Comparison of ENCODE assay signal across 19 cellular contexts in the genomic region with DNA sequence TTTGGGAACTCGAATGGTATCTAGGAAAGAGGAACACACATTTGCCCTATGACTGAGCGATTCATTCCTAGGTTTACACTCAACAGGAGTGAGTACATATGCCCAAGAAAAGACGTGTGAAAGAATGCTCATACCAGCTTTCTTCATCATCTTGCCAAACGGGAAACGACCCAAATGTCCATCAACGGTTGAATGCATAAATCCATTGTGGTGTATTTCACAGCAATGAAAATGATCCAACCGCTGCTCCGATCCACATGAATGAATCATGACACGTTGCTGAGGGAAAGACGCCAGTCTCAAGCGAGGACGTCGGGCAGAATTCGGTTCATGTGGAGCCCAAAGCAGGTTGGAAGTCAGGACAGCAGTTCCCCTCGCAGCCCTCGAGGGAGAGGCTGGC.
A peak's percentile ranks its signal among the peaks of the same experiment; 100 is the strongest.
DNase-seq lines count a peak whose midpoint lies in the region; ATAC-seq lines count a peak whose summit lies in the region.
"Had no signal": no experiment of that assay in that cellular context is flagged by ENCODE, and none has a peak within 500 bp of the region (broad histone marks: within the 10 kb centered on the region; RNA-seq: fewer than 3 reads in every experiment).

No MANE protein-coding gene starts in this region.

- DNase-seq in ACHN, result peak; percentile 97
- peak; percentile 85 for DNase-seq in LHCN-M2 (ENCODE audit: low read depth)
- peak; percentile 93 for DNase-seq in astrocyte of the hippocampus (ENCODE audit: low read depth, low spot score)
- DNase-seq in kidney tubule cell (ENCODE audit: low spot score), result peak; percentile 99
- no peak for DNase-seq in NK-92 treated with Interleukin-12 subunit alpha and Interleukin-12 subunit beta, amount 100 ng/mL, for 24 hours (lab: John Stamatoyannopoulos, UW)
- DNase-seq in activated T-helper 2 cell treated with anti-CD3 and anti-CD28 coated beads, Interferon-gamma antibody, Interleukin-2, Interleukin-4, amounts not matched to agents 10 μg/mL and 5 μg/mL and 100 μg/mL, durations not matched to agents 14 hours and 24 hours and 36 hours (ENCODE audit: low spot score), result no peak
- no peak for DNase-seq in DMS53 (lab: John Stamatoyannopoulos, UW)
- DNase-seq: activated CD4-positive, alpha-beta T cell treated with anti-CD3 and anti-CD28 coated beads, Interleukin-2, amount 50 U/mL, for 4 hours; activated gamma-delta T cell; C1 segment of cervical spinal cord; HCEC 1CT; IMR-90; left colon; NCI-H748 treated with DMSO at 0.1 percent for 48 hours; stimulated activated CD4-positive, alpha-beta T cell treated with anti-CD3 and anti-CD28 coated beads, Interleukin-4, amount 100 ng/mL, for 24 hours; upper lobe of right lung had no signal

- intact Hi-C loops in activated T-helper 2 cell treated with anti-CD3 and anti-CD28 coated beads, Interferon-gamma antibody, Interleukin-2, Interleukin-4, amounts not matched to agents 10 μg/mL and 5 μg/mL and 100 μg/mL, durations not matched to agents 14 hours and 24 hours and 36 hours (cut with micrococcal nuclease), result no loop called here

- H3K4me3 Mint-ChIP-seq in activated T-helper 2 cell treated with anti-CD3 and anti-CD28 coated beads, Interferon-gamma antibody, Interleukin-2, Interleukin-4, amounts not matched to agents 10 μg/mL and 5 μg/mL and 100 μg/mL, durations not matched to agents 14 hours and 24 hours and 36 hours (ENCODE audit: low read depth), result no peak overlapping the region
- H3K4me3 Mint-ChIP-seq: mesothelial cell of epicardium; stimulated activated naive CD8-positive, alpha-beta T cell treated with anti-CD3 and anti-CD28 coated beads, Interleukin-15, Interleukin-2, amounts not matched to agents 100 ng/mL and 50 ng/mL, for 24 hours had no signal

- H3K36me3 Mint-ChIP-seq in activated T-helper 2 cell treated with anti-CD3 and anti-CD28 coated beads, Interferon-gamma antibody, Interleukin-2, Interleukin-4, amounts not matched to agents 10 μg/mL and 5 μg/mL and 100 μg/mL, durations not matched to agents 14 hours and 24 hours and 36 hours (ENCODE audit: low read depth), result no peaks in the 10 kb centered on the region
- H3K36me3 Mint-ChIP-seq: mesothelial cell of epicardium had no signal

- H3K27ac Mint-ChIP-seq in activated T-helper 2 cell treated with anti-CD3 and anti-CD28 coated beads, Interferon-gamma antibody, Interleukin-2, Interleukin-4, amounts not matched to agents 10 μg/mL and 5 μg/mL and 100 μg/mL, durations not matched to agents 14 hours and 24 hours and 36 hours, result no peak overlapping the region
- H3K27ac Mint-ChIP-seq: mesothelial cell of epicardium; stimulated activated naive CD8-positive, alpha-beta T cell treated with anti-CD3 and anti-CD28 coated beads, Interleukin-15, Interleukin-2, amounts not matched to agents 100 ng/mL and 50 ng/mL, for 24 hours had no signal

- in situ Hi-C loops in ACHN (cut with HindIII; ENCODE audit: low pct_ligation_motif_present, low pct_unique_long_range_greater_than_20kb, low sequenced_read_pairs), result no loop called here

- no peaks in the 10 kb centered on the region for H3K9me3 Mint-ChIP-seq in activated T-helper 2 cell treated with anti-CD3 and anti-CD28 coated beads, Interferon-gamma antibody, Interleukin-2, Interleukin-4, amounts not matched to agents 10 μg/mL and 5 μg/mL and 100 μg/mL, durations not matched to agents 14 hours and 24 hours and 36 hours
- H3K9me3 Mint-ChIP-seq: stimulated activated naive CD8-positive, alpha-beta T cell treated with anti-CD3 and anti-CD28 coated beads, Interleukin-15, Interleukin-2, amounts not matched to agents 100 ng/mL and 50 ng/mL, for 24 hours had no signal

- no peaks in the 10 kb centered on the region for H3K4me1 Mint-ChIP-seq in activated T-helper 2 cell treated with anti-CD3 and anti-CD28 coated beads, Interferon-gamma antibody, Interleukin-2, Interleukin-4, amounts not matched to agents 10 μg/mL and 5 μg/mL and 100 μg/mL, durations not matched to agents 14 hours and 24 hours and 36 hours (ENCODE audit: low read depth)
- H3K4me1 Mint-ChIP-seq: mesothelial cell of epicardium had no signal

- ATAC-seq in HG03280 (IDR thresholded peaks at IDR 0.05; ENCODE audit: unreplicated experiment), result no peak
- ATAC-seq: upper lobe of right lung had no signal

- no peaks in the 10 kb centered on the region for H3K27me3 Mint-ChIP-seq in activated T-helper 2 cell treated with anti-CD3 and anti-CD28 coated beads, Interferon-gamma antibody, Interleukin-2, Interleukin-4, amounts not matched to agents 10 μg/mL and 5 μg/mL and 100 μg/mL, durations not matched to agents 14 hours and 24 hours and 36 hours (ENCODE audit: low read depth)
- H3K27me3 Mint-ChIP-seq: stimulated activated naive CD8-positive, alpha-beta T cell treated with anti-CD3 and anti-CD28 coated beads, Interleukin-15, Interleukin-2, amounts not matched to agents 100 ng/mL and 50 ng/mL, for 24 hours had no signal

Comparison
In these comparisons a context has a peak if more than half of its experiments do, and no peak if none do; other contexts are left out.
1. DNase-seq: peak in ACHN (single experiment), LHCN-M2 (single experiment), astrocyte of the hippocampus (single experiment) and kidney tubule cell (single experiment); none in NK-92 treated with Interleukin-12 subunit alpha and Interleukin-12 subunit beta, amount 100 ng/mL, for 24 hours (single experiment), activated T-helper 2 cell treated with anti-CD3 and anti-CD28 coated beads, Interferon-gamma antibody, Interleukin-2, Interleukin-4, amounts not matched to agents 10 μg/mL and 5 μg/mL and 100 μg/mL, durations not matched to agents 14 hours and 24 hours and 36 hours (single experiment) and DMS53 (single experiment).